Comparison of ENCODE assay signal across 9 cellular contexts in genomic region chr17:57106107-57106835, GRCh38. TPM values are rescaled to one million over a fixed set of nuclear protein-coding genes. Genes with fewer than 3 reads are reported as not detected.
A peak's percentile ranks its signal among the peaks of the same experiment; 100 is the strongest.
DNase-seq lines count a peak whose midpoint lies in the region; ATAC-seq and TF ChIP-seq lines count a peak whose summit lies in the region.
"Had no signal": no experiment of that assay in that cellular context is flagged by ENCODE, and none has a peak within 500 bp of the region (broad histone marks: within the 10 kb centered on the region; RNA-seq: fewer than 3 reads in every experiment).

No MANE protein-coding gene starts in this region.

- intact Hi-C loops in Caco-2 (cut with micrococcal nuclease; ENCODE audit: unreplicated experiment) = no loop called here
- intact Hi-C loops in left lung (cut with DNase I) = no loop called here
- intact Hi-C loops in natural killer cell (cut with micrococcal nuclease) = no loop called here

- CTCF ChIA-PET in Caco-2 (lab: Charles Lee) = interaction anchor here (0.6 to 1.5 kb wide), 4 partner anchors 20 to 678 kb away, joined by 3 to 5 read pairs (median 4); no protein-coding TSS in a partner anchor

- in situ Hi-C loops in astrocyte of the cerebellum (cut with HindIII; ENCODE audit: low sequenced_read_pairs) = no loop called here

- H3K9me3 ChIP-seq in Caco-2 (no peaks in the 10 kb centered on the region), left lung (no peaks in the 10 kb centered on the region)

- BruUV-seq in Caco-2 (replicated peaks; lab: Mats Ljungman, UMichigan) = TSS peak; percentile 55

- POLR2A ChIA-PET in Caco-2 (lab: Charles Lee) = no interaction called here

- no peaks in the 10 kb centered on the region for H3K27me3 ChIP-seq in Caco-2 (replicated peaks; ENCODE audit: control insufficient read depth, insufficient read depth, low read length)
- H3K27me3 ChIP-seq in left lung = no peaks in the 10 kb centered on the region

- TF ChIP-seq CTCF in Caco-2 (IDR thresholded peaks at IDR 0.05; ENCODE audit: insufficient read depth in 1 of 2, low read depth in 1 of 2, low read length in 1 of 2, severe bottlenecking in 1 of 2, unreplicated experiment in 1 of 2) = peak; percentile 34 to 50
- peak; percentile 35 for TF ChIP-seq CTCF in astrocyte of the cerebellum (IDR thresholded peaks at IDR 0.05; ENCODE audit: low read depth, low read length, missing control alignments)
- TF ChIP-seq CTCF in left lung (IDR thresholded peaks at IDR 0.05) = no peak
- TF ChIP-seq CTCF in natural killer cell (IDR thresholded peaks at IDR 0.05) = no peak

- no peaks in the 10 kb centered on the region for H3K9me3 Mint-ChIP-seq in Caco-2 (ENCODE audit: unreplicated experiment)
- H3K9me3 Mint-ChIP-seq in natural killer cell = no peaks in the 10 kb centered on the region

- H3K4me1 Mint-ChIP-seq in Caco-2 (ENCODE audit: low read depth, unreplicated experiment) = peaks cover 6% of the 10 kb centered on the region
- H3K4me1 Mint-ChIP-seq in natural killer cell = peaks cover 8 to 19% of the 10 kb centered on the region in 2 donors

- peak overlapping the region; percentile 13 to 50 for H3K27ac ChIP-seq in left lung

- H3K4me3 Mint-ChIP-seq in Caco-2 (ENCODE audit: unreplicated experiment) (no peak overlapping the region), natural killer cell (no peak overlapping the region)

- no peak for ATAC-seq in left lung
- no peak for ATAC-seq in natural killer cell

- H3K36me3 ChIP-seq in Caco-2 (ENCODE audit: control insufficient read depth, insufficient read depth, low read length) (peaks cover 6% of the 10 kb centered on the region), left lung (peaks cover 0 to 18% of the 10 kb centered on the region in 2 donors)

- DNase-seq in Caco-2 = peak; percentile 51 to 52
- peak; percentile 71 for DNase-seq in HT-29 (ENCODE audit: low spot score)
- DNase-seq in astrocyte of the cerebellum (ENCODE audit: low read depth) = no peak
- no peak for DNase-seq in left lung
- DNase-seq in stimulated activated CD4-positive, alpha-beta T cell treated with anti-CD3 and anti-CD28 coated beads, Interleukin-1b, Interleukin-23, amount 100 ng/mL, for 48 hours = no peak
- DNase-seq in cortex of kidney (lab: John Stamatoyannopoulos, UW) = no peak
- no peak for DNase-seq in natural killer cell
- no peak for DNase-seq in inferior parietal cortex (ENCODE audit: extremely low spot score)
- DNase-seq: IMR-90 had no signal

- peaks cover 37% of the 10 kb centered on the region for H3K36me3 Mint-ChIP-seq in Caco-2 (ENCODE audit: insufficient read depth, unreplicated experiment)
- no peaks in the 10 kb centered on the region for H3K36me3 Mint-ChIP-seq in natural killer cell

- H3K27ac Mint-ChIP-seq in Caco-2 (ENCODE audit: unreplicated experiment) (no peak overlapping the region), natural killer cell (no peak overlapping the region)

- no peaks in the 10 kb centered on the region for H3K27me3 Mint-ChIP-seq in Caco-2 (ENCODE audit: insufficient read depth, unreplicated experiment)
- no peaks in the 10 kb centered on the region for H3K27me3 Mint-ChIP-seq in natural killer cell (ENCODE audit: low read depth in 2 of 2)

- H3K4me1 ChIP-seq in Caco-2 (peaks cover 13% of the 10 kb centered on the region), left lung (peaks cover 7 to 31% of the 10 kb centered on the region in 2 donors)

- H3K4me3 ChIP-seq in Caco-2 (ENCODE audit: low read depth, low read length) (no peak overlapping the region), astrocyte of the cerebellum (ENCODE audit: low read depth, low read length) (no peak overlapping the region), left lung (no peak overlapping the region)

RNA-seq across cellular contexts. Expression of gene AKAP1, which starts 21.2 kb away (rescaled TPM):
- 87.1 and 87.2 TPM in 2 replicates for total RNA-seq in Caco-2 (2022)
- 137 and 148 TPM in 2 replicates for total RNA-seq in HT-29 (2014; rRNA removed; shearing (Covaris generic))
- total RNA-seq in left lung = 10 to 100 TPM; 43.6 to 47.6 TPM
- total RNA-seq in natural killer cell = 10 to 100 TPM in 2 of 3 donors, 1 to 10 TPM in 1; 9.8 to 15.8 (median 11.4) TPM

Comparison
In these comparisons a context has a peak if more than half of its experiments do, and no peak if none do; other contexts are left out.
1. DNase-seq: peak in Caco-2 (2 of 2) and HT-29 (single experiment); none in astrocyte of the cerebellum (single experiment), left lung (0 of 2), stimulated activated CD4-positive, alpha-beta T cell treated with anti-CD3 and anti-CD28 coated beads, Interleukin-1b, Interleukin-23, amount 100 ng/mL, for 48 hours (single experiment), cortex of kidney (single experiment), natural killer cell (single experiment) and inferior parietal cortex (single experiment).
2. CTCF ChIP-seq: peak in Caco-2 (2 of 2) and astrocyte of the cerebellum (single experiment); none in left lung (0 of 2) and natural killer cell (single experiment).